Comparison of ENCODE assay signal across 1 cellular context in the genomic region with DNA sequence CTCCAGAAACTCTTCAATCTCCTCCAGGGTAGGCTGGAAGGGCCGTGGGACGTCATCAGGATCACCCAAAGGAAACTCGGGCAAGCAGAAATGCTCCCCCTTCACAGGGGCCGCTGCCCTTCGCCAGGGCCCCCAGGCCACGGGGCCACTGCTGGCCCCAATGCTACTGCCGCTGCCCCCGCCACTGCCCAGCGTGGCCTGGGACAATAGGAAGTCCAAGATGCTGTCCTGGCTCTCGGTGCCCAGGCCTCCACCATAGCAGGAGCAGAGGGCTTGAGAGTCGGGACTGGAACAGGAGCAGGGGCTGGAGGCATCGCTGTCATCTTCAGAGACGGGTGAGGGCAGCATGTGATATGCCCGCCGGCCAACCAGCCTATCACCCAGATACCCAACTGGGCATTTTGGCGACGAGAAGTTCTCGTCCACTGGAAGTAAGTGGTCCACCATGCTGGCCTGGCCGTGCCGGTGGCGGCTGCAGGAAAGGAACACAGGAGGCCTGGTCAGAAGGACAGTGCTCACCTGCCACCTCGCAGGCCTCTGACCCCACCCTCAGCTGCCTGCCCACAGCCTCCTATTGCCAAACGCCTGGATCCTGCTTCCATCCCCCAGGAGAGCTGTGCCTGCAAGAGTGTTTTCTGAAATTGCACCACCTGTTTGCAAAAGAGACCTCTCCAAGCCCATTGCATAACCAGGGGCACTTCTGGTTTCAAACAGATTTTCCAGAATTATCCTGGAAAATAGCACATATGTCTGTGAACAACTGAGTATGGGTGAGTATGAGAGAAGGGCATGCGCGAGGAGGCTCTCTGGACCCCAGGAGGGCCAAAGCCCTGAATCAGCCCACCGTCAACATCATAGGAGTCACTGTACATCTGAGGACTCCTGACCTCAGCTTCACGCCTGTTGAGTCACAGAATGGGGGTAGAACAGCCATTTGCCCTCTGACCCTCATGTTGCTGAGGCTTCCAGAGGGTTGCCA.
TF ChIP-seq lines count a peak whose summit lies in the region.

No MANE protein-coding gene starts in this region.

TF ChIP-seq in HepG2, 621 proteins besides CTCF, POLR2A, EP300 and RAD21 (continued from another document and continues in another):
- TF ChIP-seq, protein P1, sequence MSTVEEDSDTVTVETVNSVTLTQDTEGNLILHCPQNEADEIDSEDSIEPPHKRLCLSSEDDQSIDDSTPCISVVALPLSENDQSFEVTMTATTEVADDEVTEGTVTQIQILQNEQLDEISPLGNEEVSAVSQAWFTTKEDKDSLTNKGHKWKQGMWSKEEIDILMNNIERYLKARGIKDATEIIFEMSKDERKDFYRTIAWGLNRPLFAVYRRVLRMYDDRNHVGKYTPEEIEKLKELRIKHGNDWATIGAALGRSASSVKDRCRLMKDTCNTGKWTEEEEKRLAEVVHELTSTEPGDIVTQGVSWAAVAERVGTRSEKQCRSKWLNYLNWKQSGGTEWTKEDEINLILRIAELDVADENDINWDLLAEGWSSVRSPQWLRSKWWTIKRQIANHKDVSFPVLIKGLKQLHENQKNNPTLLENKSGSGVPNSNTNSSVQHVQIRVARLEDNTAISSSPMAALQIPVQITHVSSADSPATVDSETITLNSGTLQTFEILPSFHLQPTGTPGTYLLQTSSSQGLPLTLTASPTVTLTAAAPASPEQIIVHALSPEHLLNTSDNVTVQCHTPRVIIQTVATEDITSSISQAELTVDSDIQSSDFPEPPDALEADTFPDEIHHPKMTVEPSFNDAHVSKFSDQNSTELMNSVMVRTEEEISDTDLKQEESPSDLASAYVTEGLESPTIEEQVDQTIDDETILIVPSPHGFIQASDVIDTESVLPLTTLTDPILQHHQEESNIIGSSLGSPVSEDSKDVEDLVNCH (CRISPR knock-in tag; IDR thresholded peaks at IDR 0.05) = no peak
- TF ChIP-seq, protein P2, sequence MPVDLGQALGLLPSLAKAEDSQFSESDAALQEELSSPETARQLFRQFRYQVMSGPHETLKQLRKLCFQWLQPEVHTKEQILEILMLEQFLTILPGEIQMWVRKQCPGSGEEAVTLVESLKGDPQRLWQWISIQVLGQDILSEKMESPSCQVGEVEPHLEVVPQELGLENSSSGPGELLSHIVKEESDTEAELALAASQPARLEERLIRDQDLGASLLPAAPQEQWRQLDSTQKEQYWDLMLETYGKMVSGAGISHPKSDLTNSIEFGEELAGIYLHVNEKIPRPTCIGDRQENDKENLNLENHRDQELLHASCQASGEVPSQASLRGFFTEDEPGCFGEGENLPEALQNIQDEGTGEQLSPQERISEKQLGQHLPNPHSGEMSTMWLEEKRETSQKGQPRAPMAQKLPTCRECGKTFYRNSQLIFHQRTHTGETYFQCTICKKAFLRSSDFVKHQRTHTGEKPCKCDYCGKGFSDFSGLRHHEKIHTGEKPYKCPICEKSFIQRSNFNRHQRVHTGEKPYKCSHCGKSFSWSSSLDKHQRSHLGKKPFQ (CRISPR knock-in tag; IDR thresholded peaks at IDR 0.05; ENCODE audit: insufficient replicate concordance) = no peak
- no peak for TF ChIP-seq MEF2D (CRISPR knock-in tag; IDR thresholded peaks at IDR 0.05)
- no peak for TF ChIP-seq CBFB (CRISPR knock-in tag; IDR thresholded peaks at IDR 0.05)
- no peak for TF ChIP-seq ZFP41 (CRISPR knock-in tag; IDR thresholded peaks at IDR 0.05; ENCODE audit: borderline replicate concordance)
- TF ChIP-seq ZNF33B (CRISPR knock-in tag; IDR thresholded peaks at IDR 0.05) = no peak
- no peak for TF ChIP-seq ZNF891 (CRISPR knock-in tag; IDR thresholded peaks at IDR 0.05)
- TF ChIP-seq, protein P3, sequence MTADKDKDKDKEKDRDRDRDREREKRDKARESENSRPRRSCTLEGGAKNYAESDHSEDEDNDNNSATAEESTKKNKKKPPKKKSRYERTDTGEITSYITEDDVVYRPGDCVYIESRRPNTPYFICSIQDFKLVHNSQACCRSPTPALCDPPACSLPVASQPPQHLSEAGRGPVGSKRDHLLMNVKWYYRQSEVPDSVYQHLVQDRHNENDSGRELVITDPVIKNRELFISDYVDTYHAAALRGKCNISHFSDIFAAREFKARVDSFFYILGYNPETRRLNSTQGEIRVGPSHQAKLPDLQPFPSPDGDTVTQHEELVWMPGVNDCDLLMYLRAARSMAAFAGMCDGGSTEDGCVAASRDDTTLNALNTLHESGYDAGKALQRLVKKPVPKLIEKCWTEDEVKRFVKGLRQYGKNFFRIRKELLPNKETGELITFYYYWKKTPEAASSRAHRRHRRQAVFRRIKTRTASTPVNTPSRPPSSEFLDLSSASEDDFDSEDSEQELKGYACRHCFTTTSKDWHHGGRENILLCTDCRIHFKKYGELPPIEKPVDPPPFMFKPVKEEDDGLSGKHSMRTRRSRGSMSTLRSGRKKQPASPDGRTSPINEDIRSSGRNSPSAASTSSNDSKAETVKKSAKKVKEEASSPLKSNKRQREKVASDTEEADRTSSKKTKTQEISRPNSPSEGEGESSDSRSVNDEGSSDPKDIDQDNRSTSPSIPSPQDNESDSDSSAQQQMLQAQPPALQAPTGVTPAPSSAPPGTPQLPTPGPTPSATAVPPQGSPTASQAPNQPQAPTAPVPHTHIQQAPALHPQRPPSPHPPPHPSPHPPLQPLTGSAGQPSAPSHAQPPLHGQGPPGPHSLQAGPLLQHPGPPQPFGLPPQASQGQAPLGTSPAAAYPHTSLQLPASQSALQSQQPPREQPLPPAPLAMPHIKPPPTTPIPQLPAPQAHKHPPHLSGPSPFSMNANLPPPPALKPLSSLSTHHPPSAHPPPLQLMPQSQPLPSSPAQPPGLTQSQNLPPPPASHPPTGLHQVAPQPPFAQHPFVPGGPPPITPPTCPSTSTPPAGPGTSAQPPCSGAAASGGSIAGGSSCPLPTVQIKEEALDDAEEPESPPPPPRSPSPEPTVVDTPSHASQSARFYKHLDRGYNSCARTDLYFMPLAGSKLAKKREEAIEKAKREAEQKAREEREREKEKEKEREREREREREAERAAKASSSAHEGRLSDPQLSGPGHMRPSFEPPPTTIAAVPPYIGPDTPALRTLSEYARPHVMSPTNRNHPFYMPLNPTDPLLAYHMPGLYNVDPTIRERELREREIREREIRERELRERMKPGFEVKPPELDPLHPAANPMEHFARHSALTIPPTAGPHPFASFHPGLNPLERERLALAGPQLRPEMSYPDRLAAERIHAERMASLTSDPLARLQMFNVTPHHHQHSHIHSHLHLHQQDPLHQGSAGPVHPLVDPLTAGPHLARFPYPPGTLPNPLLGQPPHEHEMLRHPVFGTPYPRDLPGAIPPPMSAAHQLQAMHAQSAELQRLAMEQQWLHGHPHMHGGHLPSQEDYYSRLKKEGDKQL (CRISPR knock-in tag; IDR thresholded peaks at IDR 0.05; ENCODE audit: low read depth) = no peak
- no peak for TF ChIP-seq MXD4 (CRISPR knock-in tag; IDR thresholded peaks at IDR 0.05)
- TF ChIP-seq ZNF563 (CRISPR knock-in tag; IDR thresholded peaks at IDR 0.05) = 0 out of 2 replicates have a peak, but pooled peaks have one; percentile 34
- TF ChIP-seq ZNF510 (CRISPR knock-in tag; IDR thresholded peaks at IDR 0.05; ENCODE audit: low read depth) = no peak
- no peak for TF ChIP-seq ZNF883 (CRISPR knock-in tag; IDR thresholded peaks at IDR 0.05; ENCODE audit: not compliant biosample characterization)
- no peak for TF ChIP-seq SMAD3 (CRISPR knock-in tag; IDR thresholded peaks at IDR 0.05)
- no peak for TF ChIP-seq ZNF33A (CRISPR knock-in tag; IDR thresholded peaks at IDR 0.05; ENCODE audit: borderline replicate concordance)
- peak; percentile 9; the same call in 1 of the 2 replicates for TF ChIP-seq TBX2 (CRISPR knock-in tag; IDR thresholded peaks at IDR 0.05; ENCODE audit: borderline replicate concordance)
- no peak for TF ChIP-seq ESRRA (CRISPR knock-in tag; IDR thresholded peaks at IDR 0.05; ENCODE audit: low read depth)
- 0 out of 2 replicates have a peak, but pooled peaks have one; percentile 15 for TF ChIP-seq CREM (IDR thresholded peaks at IDR 0.05)
- TF ChIP-seq CREM (CRISPR knock-in tag; IDR thresholded peaks at IDR 0.05) = no peak
- no peak for TF ChIP-seq MATR3 (CRISPR knock-in tag; IDR thresholded peaks at IDR 0.05)
- TF ChIP-seq, protein P4, sequence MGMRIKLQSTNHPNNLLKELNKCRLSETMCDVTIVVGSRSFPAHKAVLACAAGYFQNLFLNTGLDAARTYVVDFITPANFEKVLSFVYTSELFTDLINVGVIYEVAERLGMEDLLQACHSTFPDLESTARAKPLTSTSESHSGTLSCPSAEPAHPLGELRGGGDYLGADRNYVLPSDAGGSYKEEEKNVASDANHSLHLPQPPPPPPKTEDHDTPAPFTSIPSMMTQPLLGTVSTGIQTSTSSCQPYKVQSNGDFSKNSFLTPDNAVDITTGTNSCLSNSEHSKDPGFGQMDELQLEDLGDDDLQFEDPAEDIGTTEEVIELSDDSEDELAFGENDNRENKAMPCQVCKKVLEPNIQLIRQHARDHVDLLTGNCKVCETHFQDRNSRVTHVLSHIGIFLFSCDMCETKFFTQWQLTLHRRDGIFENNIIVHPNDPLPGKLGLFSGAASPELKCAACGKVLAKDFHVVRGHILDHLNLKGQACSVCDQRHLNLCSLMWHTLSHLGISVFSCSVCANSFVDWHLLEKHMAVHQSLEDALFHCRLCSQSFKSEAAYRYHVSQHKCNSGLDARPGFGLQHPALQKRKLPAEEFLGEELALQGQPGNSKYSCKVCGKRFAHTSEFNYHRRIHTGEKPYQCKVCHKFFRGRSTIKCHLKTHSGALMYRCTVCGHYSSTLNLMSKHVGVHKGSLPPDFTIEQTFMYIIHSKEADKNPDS (CRISPR knock-in tag; IDR thresholded peaks at IDR 0.05) = 0 out of 2 replicates have a peak, but pooled peaks have one; percentile 34
- no peak for TF ChIP-seq IRF2 (CRISPR knock-in tag; IDR thresholded peaks at IDR 0.05)
- no peak for TF ChIP-seq FOXP1 (IDR thresholded peaks at IDR 0.05)
- 0 out of 2 replicates have a peak, but pooled peaks have one; percentile 7 for TF ChIP-seq FOXP1 (CRISPR knock-in tag; IDR thresholded peaks at IDR 0.05)
- TF ChIP-seq ZNF768 (CRISPR knock-in tag; IDR thresholded peaks at IDR 0.05) = no peak
- TF ChIP-seq ZNF850 (CRISPR knock-in tag; conservative IDR thresholded peaks at IDR 0.05) = no peak
- TF ChIP-seq ZNF326 (CRISPR knock-in tag; IDR thresholded peaks at IDR 0.05; ENCODE audit: borderline replicate concordance) = no peak
- TF ChIP-seq JDP2 (CRISPR knock-in tag; IDR thresholded peaks at IDR 0.05; ENCODE audit: borderline replicate concordance) = no peak
- 0 out of 2 replicates have a peak, but pooled peaks have one; percentile 0 for TF ChIP-seq BCL6 (CRISPR knock-in tag; IDR thresholded peaks at IDR 0.05)
- TF ChIP-seq ZNF441 (CRISPR knock-in tag; IDR thresholded peaks at IDR 0.05; ENCODE audit: borderline replicate concordance) = peak; percentile 52; the same call in 1 of the 2 replicates
- no peak for TF ChIP-seq MTF1 (CRISPR knock-in tag; IDR thresholded peaks at IDR 0.05)
- TF ChIP-seq MYNN (CRISPR knock-in tag; IDR thresholded peaks at IDR 0.05; ENCODE audit: low read depth) = no peak
- 0 out of 2 replicates have a peak, but pooled peaks have one; percentile 26 for TF ChIP-seq PHF21A (CRISPR knock-in tag; IDR thresholded peaks at IDR 0.05)
- 0 out of 2 replicates have a peak, but pooled peaks have one; percentile 5 for TF ChIP-seq CREB1 (IDR thresholded peaks at IDR 0.05)
- no peak for TF ChIP-seq CREB1 (CRISPR knock-in tag; IDR thresholded peaks at IDR 0.05)
- TF ChIP-seq, protein P5, sequence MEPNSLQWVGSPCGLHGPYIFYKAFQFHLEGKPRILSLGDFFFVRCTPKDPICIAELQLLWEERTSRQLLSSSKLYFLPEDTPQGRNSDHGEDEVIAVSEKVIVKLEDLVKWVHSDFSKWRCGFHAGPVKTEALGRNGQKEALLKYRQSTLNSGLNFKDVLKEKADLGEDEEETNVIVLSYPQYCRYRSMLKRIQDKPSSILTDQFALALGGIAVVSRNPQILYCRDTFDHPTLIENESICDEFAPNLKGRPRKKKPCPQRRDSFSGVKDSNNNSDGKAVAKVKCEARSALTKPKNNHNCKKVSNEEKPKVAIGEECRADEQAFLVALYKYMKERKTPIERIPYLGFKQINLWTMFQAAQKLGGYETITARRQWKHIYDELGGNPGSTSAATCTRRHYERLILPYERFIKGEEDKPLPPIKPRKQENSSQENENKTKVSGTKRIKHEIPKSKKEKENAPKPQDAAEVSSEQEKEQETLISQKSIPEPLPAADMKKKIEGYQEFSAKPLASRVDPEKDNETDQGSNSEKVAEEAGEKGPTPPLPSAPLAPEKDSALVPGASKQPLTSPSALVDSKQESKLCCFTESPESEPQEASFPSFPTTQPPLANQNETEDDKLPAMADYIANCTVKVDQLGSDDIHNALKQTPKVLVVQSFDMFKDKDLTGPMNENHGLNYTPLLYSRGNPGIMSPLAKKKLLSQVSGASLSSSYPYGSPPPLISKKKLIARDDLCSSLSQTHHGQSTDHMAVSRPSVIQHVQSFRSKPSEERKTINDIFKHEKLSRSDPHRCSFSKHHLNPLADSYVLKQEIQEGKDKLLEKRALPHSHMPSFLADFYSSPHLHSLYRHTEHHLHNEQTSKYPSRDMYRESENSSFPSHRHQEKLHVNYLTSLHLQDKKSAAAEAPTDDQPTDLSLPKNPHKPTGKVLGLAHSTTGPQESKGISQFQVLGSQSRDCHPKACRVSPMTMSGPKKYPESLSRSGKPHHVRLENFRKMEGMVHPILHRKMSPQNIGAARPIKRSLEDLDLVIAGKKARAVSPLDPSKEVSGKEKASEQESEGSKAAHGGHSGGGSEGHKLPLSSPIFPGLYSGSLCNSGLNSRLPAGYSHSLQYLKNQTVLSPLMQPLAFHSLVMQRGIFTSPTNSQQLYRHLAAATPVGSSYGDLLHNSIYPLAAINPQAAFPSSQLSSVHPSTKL (CRISPR knock-in tag; IDR thresholded peaks at IDR 0.05) = peak; percentile 38; the same call in 1 of the 2 replicates
- TF ChIP-seq, protein P6, sequence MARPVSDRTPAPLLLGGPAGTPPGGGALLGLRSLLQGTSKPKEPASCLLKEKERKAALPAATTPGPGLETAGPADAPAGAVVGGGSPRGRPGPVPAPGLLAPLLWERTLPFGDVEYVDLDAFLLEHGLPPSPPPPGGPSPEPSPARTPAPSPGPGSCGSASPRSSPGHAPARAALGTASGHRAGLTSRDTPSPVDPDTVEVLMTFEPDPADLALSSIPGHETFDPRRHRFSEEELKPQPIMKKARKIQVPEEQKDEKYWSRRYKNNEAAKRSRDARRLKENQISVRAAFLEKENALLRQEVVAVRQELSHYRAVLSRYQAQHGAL (CRISPR knock-in tag; IDR thresholded peaks at IDR 0.05; ENCODE audit: not compliant biosample characterization) = no peak
